Comparison of ENCODE assay signal across 9 cellular contexts in genomic region chr22:41976961-41977566, GRCh38. TPM values are rescaled to one million over a fixed set of nuclear protein-coding genes. Genes with fewer than 3 reads are reported as not detected.
DNase-seq lines count a peak whose midpoint lies in the region; ATAC-seq, FAIRE-seq and TF ChIP-seq lines count a peak whose summit lies in the region.
"Had no signal": no experiment of that assay in that cellular context is flagged by ENCODE, and none has a peak within 500 bp of the region (broad histone marks: within the 10 kb centered on the region; RNA-seq: fewer than 3 reads in every experiment).

No MANE protein-coding gene starts in this region.

- no peaks in the 10 kb centered on the region for H3K36me3 Mint-ChIP-seq in CD4-positive, CD25-positive, alpha-beta regulatory T cell
- H3K36me3 Mint-ChIP-seq in astrocyte (ENCODE audit: low read depth, unreplicated experiment) = no peaks in the 10 kb centered on the region

- H3K9me3 ChIP-seq in CD4-positive, CD25-positive, alpha-beta regulatory T cell (ENCODE audit: control insufficient read depth in 2 of 2, low read length in 2 of 2) = no peaks in the 10 kb centered on the region
- H3K9me3 ChIP-seq in astrocyte (ENCODE audit: insufficient read depth, low read depth, low read length) (no peaks in the 10 kb centered on the region), muscle layer of duodenum (ENCODE audit: control insufficient read depth in 1 of 2, low read length in 2 of 2) (no peaks in the 10 kb centered on the region), uterus (no peaks in the 10 kb centered on the region)

- no peaks in the 10 kb centered on the region for H3K9me3 Mint-ChIP-seq in CD4-positive, CD25-positive, alpha-beta regulatory T cell
- peaks cover 4% of the 10 kb centered on the region for H3K9me3 Mint-ChIP-seq in astrocyte (ENCODE audit: unreplicated experiment)

- H3K4me1 ChIP-seq in CD4-positive, CD25-positive, alpha-beta regulatory T cell (ENCODE audit: control insufficient read depth, insufficient read depth, low read length, poor library complexity, severe bottlenecking) = peaks cover 11% of the 10 kb centered on the region
- H3K4me1 ChIP-seq in astrocyte (ENCODE audit: insufficient read depth, low read length) = peaks cover 4% of the 10 kb centered on the region
- peaks cover 0 to 10% of the 10 kb centered on the region in 2 donors for H3K4me1 ChIP-seq in muscle layer of duodenum (ENCODE audit: control insufficient read depth in 1 of 2, insufficient read depth in 2 of 2, low read length in 2 of 2)
- H3K4me1 ChIP-seq in foreskin keratinocyte = no peaks in the 10 kb centered on the region
- H3K4me1 ChIP-seq in uterus = peaks cover 0 to 4% of the 10 kb centered on the region in 2 donors

- no peaks in the 10 kb centered on the region for H3K79me2 ChIP-seq in astrocyte (ENCODE audit: insufficient read depth, low read length)

- TF ChIP-seq CTCF in astrocyte (IDR thresholded peaks at IDR 0.05; ENCODE audit: insufficient read depth, low read depth, low read length) (no peak), foreskin keratinocyte (conservative IDR thresholded peaks at IDR 0.05) (no peak), uterus (IDR thresholded peaks at IDR 0.05) (no peak)

- no peak overlapping the region for H3K27ac ChIP-seq in CD4-positive, CD25-positive, alpha-beta regulatory T cell (ENCODE audit: insufficient read depth, low read length, poor library complexity, severe bottlenecking)
- H3K27ac ChIP-seq in astrocyte (ENCODE audit: low read depth, low read length) (no peak overlapping the region), muscle layer of duodenum (ENCODE audit: low read length) (no peak overlapping the region), foreskin keratinocyte (no peak overlapping the region), uterus (no peak overlapping the region)

- no peaks in the 10 kb centered on the region for H4K20me1 ChIP-seq in astrocyte (ENCODE audit: insufficient read depth, low read length)

- peak overlapping the region in 3 of 4 donors; percentile 31 to 67 (median 66) for H3K4me3 Mint-ChIP-seq in CD4-positive, CD25-positive, alpha-beta regulatory T cell
- H3K4me3 Mint-ChIP-seq in astrocyte (ENCODE audit: unreplicated experiment) = peak overlapping the region; percentile 57

- intact Hi-C loops in uterus (cut with DNase I; ENCODE audit: low total_unique reads) = no loop called here

- H3K36me3 ChIP-seq in CD4-positive, CD25-positive, alpha-beta regulatory T cell (ENCODE audit: control insufficient read depth, insufficient read depth, low read length) = no peaks in the 10 kb centered on the region
- H3K36me3 ChIP-seq in astrocyte (ENCODE audit: insufficient read depth, low read length) (no peaks in the 10 kb centered on the region), muscle layer of duodenum (ENCODE audit: control insufficient read depth in 1 of 2, insufficient read depth in 2 of 2, low read length in 2 of 2) (no peaks in the 10 kb centered on the region), uterus (no peaks in the 10 kb centered on the region)

- no peak overlapping the region for H3K9ac ChIP-seq in astrocyte (ENCODE audit: low read length)

- peak overlapping the region; percentile 73 for H2AFZ ChIP-seq in astrocyte (ENCODE audit: low read depth, low read length)

- no peak for FAIRE-seq in astrocyte (lab: Jason Lieb, UNC)

- peak; percentile 23 to 45 for ATAC-seq in CD4-positive, CD25-positive, alpha-beta regulatory T cell (ENCODE audit: low read depth in 2 of 2)
- ATAC-seq in HG02642 (IDR thresholded peaks at IDR 0.05; ENCODE audit: poor library complexity, unreplicated experiment) (peak; percentile 12), foreskin keratinocyte (no peak)

- peak overlapping the region; percentile 13 for H3K4me3 ChIP-seq in CD4-positive, CD25-positive, alpha-beta regulatory T cell (ENCODE audit: low read depth, low read length)
- no peak overlapping the region for H3K4me3 ChIP-seq in astrocyte (ENCODE audit: insufficient read depth, low read depth, low read length)
- H3K4me3 ChIP-seq in muscle layer of duodenum (ENCODE audit: low read depth in 1 of 2, low read length in 2 of 2) = peak overlapping the region; percentile 11 to 61
- H3K4me3 ChIP-seq in uterus = no peak overlapping the region

- H3K27ac Mint-ChIP-seq in CD4-positive, CD25-positive, alpha-beta regulatory T cell = no peak overlapping the region
- no peak overlapping the region for H3K27ac Mint-ChIP-seq in astrocyte (ENCODE audit: unreplicated experiment)

- peaks cover 3% of the 10 kb centered on the region for H3K27me3 ChIP-seq in CD4-positive, CD25-positive, alpha-beta regulatory T cell (ENCODE audit: control insufficient read depth, insufficient read depth, low read length)
- H3K27me3 ChIP-seq in astrocyte (ENCODE audit: insufficient read depth, low read length) (peaks cover 36% of the 10 kb centered on the region), muscle layer of duodenum (ENCODE audit: low read depth, low read length) (peaks cover 10% of the 10 kb centered on the region), foreskin keratinocyte (peaks cover 73% of the 10 kb centered on the region), uterus (peaks cover 0 to 4% of the 10 kb centered on the region in 2 donors)

- H3K4me2 ChIP-seq in astrocyte (ENCODE audit: low read length) = peak overlapping the region; percentile 73

- H3K4me1 Mint-ChIP-seq in CD4-positive, CD25-positive, alpha-beta regulatory T cell = peaks cover 0 to 20% (median 5%) of the 10 kb centered on the region in 4 donors
- peaks cover 3% of the 10 kb centered on the region for H3K4me1 Mint-ChIP-seq in astrocyte (ENCODE audit: low read depth, unreplicated experiment)

- no peak for TF ChIP-seq POLR2A in uterus (IDR thresholded peaks at IDR 0.05)

- peaks cover 43% of the 10 kb centered on the region for H3K27me3 Mint-ChIP-seq in CD4-positive, CD25-positive, alpha-beta regulatory T cell
- H3K27me3 Mint-ChIP-seq in astrocyte (ENCODE audit: low read depth, unreplicated experiment) = peaks cover 67% of the 10 kb centered on the region

- DNase-seq in CD4-positive, CD25-positive, alpha-beta regulatory T cell = peak in 1 of 3 donors; percentile 43
- DNase-seq in astrocyte (ENCODE audit: low read depth) (no peak), globus pallidus (ENCODE audit: low spot score) (no peak), AML-193 (lab: John Stamatoyannopoulos, UW) (no peak), foreskin keratinocyte (no peak), uterus (no peak)

RNA-seq across cellular contexts. Expression of gene SEPTIN3, which starts 7.8 kb away (rescaled TPM):
- total RNA-seq in CD4-positive, CD25-positive, alpha-beta regulatory T cell = 0.67 TPM
- polyA plus RNA-seq in CD4-positive, CD25-positive, alpha-beta regulatory T cell = under 1 TPM in 3 of 4 donors, not detected in 1; 0.11 to 0.49 (median 0.39) TPM
- 0.43 and 0.52 TPM in 2 replicates for total RNA-seq in astrocyte
- 0.03 and 0.11 TPM in 2 replicates for total RNA-seq in foreskin keratinocyte
- 0.06 TPM in 2 replicates for polyA plus RNA-seq in foreskin keratinocyte
- total RNA-seq in uterus = 1 to 10 TPM in 1 of 4 donors, not detected in 3; 1.4 TPM
- total RNA-seq: HT1080 had no signal

RNA-seq across cellular contexts. Expression of gene WBP2NL, which starts 21.5 kb away (rescaled TPM):
- 2.9 TPM for total RNA-seq in CD4-positive, CD25-positive, alpha-beta regulatory T cell
- 1 to 10 TPM in 1 of 4 donors, under 1 TPM in 3; 0.46 to 1.5 (median 0.62) TPM for polyA plus RNA-seq in CD4-positive, CD25-positive, alpha-beta regulatory T cell
- not detected in 2 replicates for total RNA-seq in astrocyte
- total RNA-seq in foreskin keratinocyte = 0.07 and 0.41 TPM in 2 replicates
- polyA plus RNA-seq in foreskin keratinocyte = 0.06 and 0.14 TPM in 2 replicates
- total RNA-seq in uterus = 1 to 10 TPM in 2 of 4 donors, not detected in 2; 3.7 to 6.6 TPM
- total RNA-seq: HT1080 had no signal

RNA-seq across cellular contexts. Expression of gene CENPM, which starts 30.1 kb away (rescaled TPM):
- 33.9 TPM for total RNA-seq in CD4-positive, CD25-positive, alpha-beta regulatory T cell
- 10 to 100 TPM; 52.9 to 75.7 (median 65.8) TPM for polyA plus RNA-seq in CD4-positive, CD25-positive, alpha-beta regulatory T cell
- total RNA-seq in astrocyte (0.84 and 2.0 TPM in 2 replicates), foreskin keratinocyte (29.0 and 33.2 TPM in 2 replicates), uterus (10 to 100 TPM in 1 of 4 donors, not detected in 3; 12.7 TPM)
- 42.3 and 45.6 TPM in 2 replicates for polyA plus RNA-seq in foreskin keratinocyte

RNA-seq across cellular contexts. Expression of gene TNFRSF13C, which starts 50.5 kb away (rescaled TPM):
- total RNA-seq in CD4-positive, CD25-positive, alpha-beta regulatory T cell = 10.1 TPM
- 1 to 10 TPM; 1.2 to 3.6 (median 2.0) TPM for polyA plus RNA-seq in CD4-positive, CD25-positive, alpha-beta regulatory T cell
- total RNA-seq in astrocyte (0.12 TPM in 1 of 2 replicates, not detected in the other), foreskin keratinocyte (0.11 and 0.17 TPM in 2 replicates), uterus (1 to 10 TPM in 1 of 4 donors, under 1 TPM in 1, not detected in 2; 0.30 to 1.3 TPM)
- 0.09 and 0.11 TPM in 2 replicates for polyA plus RNA-seq in foreskin keratinocyte

Comparison
In these comparisons a context has a peak if more than half of its experiments do, and no peak if none do; other contexts are left out.
1. H3K4me3 ChIP-seq: peak in CD4-positive, CD25-positive, alpha-beta regulatory T cell (single experiment) and muscle layer of duodenum (2 of 2); none in astrocyte (single experiment) and uterus (0 of 2).